8 cellular contexts compared by ENCODE assay signal in genomic region chr3:58167431-58168351, GRCh38. TPM values are rescaled to one million over a fixed set of nuclear protein-coding genes. Genes with fewer than 3 reads are reported as not detected.
DNase-seq lines count a peak whose midpoint lies in the region; ATAC-seq and TF ChIP-seq lines count a peak whose summit lies in the region.

No MANE protein-coding gene starts in this region.

- H3K36me3 Mint-ChIP-seq in CD14-positive monocyte, result peaks cover 67 to 78% of the 10 kb centered on the region in 2 donors
- H3K36me3 Mint-ChIP-seq in natural killer cell treated with Interleukin-12 subunit alpha and Interleukin-12 subunit beta and Interleukin-15 and Interleukin-18, amount 100 ng/mL, for 72 hours, result no peaks in the 10 kb centered on the region

- no peak overlapping the region for H3K27ac Mint-ChIP-seq in CD14-positive monocyte
- H3K27ac Mint-ChIP-seq in natural killer cell treated with Interleukin-12 subunit alpha and Interleukin-12 subunit beta and Interleukin-15 and Interleukin-18, amount 100 ng/mL, for 72 hours, result no peak overlapping the region

- H3K4me3 Mint-ChIP-seq in CD14-positive monocyte, result no peak overlapping the region
- H3K4me3 Mint-ChIP-seq in natural killer cell treated with Interleukin-12 subunit alpha and Interleukin-12 subunit beta and Interleukin-15 and Interleukin-18, amount 100 ng/mL, for 72 hours, result no peak overlapping the region

- peaks cover 0 to under 1% (median 0%) of the 10 kb centered on the region in 3 donors for H3K27me3 Mint-ChIP-seq in CD14-positive monocyte (ENCODE audit: low read depth in 3 of 3)
- no peaks in the 10 kb centered on the region for H3K27me3 Mint-ChIP-seq in natural killer cell treated with Interleukin-12 subunit alpha and Interleukin-12 subunit beta and Interleukin-15 and Interleukin-18, amount 100 ng/mL, for 72 hours

- peak; percentile 90 for TF ChIP-seq CTCF in CD14-positive monocyte (IDR thresholded peaks at IDR 0.05)

- ATAC-seq in GM19467 (IDR thresholded peaks at IDR 0.05; ENCODE audit: unreplicated experiment) (peak; percentile 59), esophagus mucosa (peak; percentile 83)
- peak; percentile 71 to 73 for ATAC-seq in natural killer cell treated with Interleukin-12 subunit alpha and Interleukin-12 subunit beta and Interleukin-15 and Interleukin-18, amount 100 ng/mL, for 72 hours

- intact Hi-C loops in CD14-positive monocyte (cut with micrococcal nuclease), result loop anchor here in 1 of 2 donors (10.0 kb wide), 1 partner anchor 153 kb away; no protein-coding TSS in a partner anchor

- DNase-seq in CD14-positive monocyte (ENCODE audit: low spot score) (no peak), NCI-H1048 (lab: John Stamatoyannopoulos, UW) (peak; percentile 8), superior temporal gyrus (ENCODE audit: extremely low spot score) (peak; percentile 77), NCI-H446 (lab: John Stamatoyannopoulos, UW) (no peak)
- DNase-seq in activated CD8-positive, alpha-beta memory T cell treated with anti-CD3 and anti-CD28 coated beads, Interleukin-2, amount 50 U/mL, for 48 hours, result peak; percentile 87
- DNase-seq in natural killer cell treated with Interleukin-12 subunit alpha and Interleukin-12 subunit beta and Interleukin-15 and Interleukin-18, amount 100 ng/mL, for 72 hours (ENCODE audit: low spot score), result no peak

- no peaks in the 10 kb centered on the region for H3K9me3 Mint-ChIP-seq in CD14-positive monocyte
- no peaks in the 10 kb centered on the region for H3K9me3 Mint-ChIP-seq in natural killer cell treated with Interleukin-12 subunit alpha and Interleukin-12 subunit beta and Interleukin-15 and Interleukin-18, amount 100 ng/mL, for 72 hours

- no peaks in the 10 kb centered on the region for H3K4me1 Mint-ChIP-seq in CD14-positive monocyte
- no peaks in the 10 kb centered on the region for H3K4me1 Mint-ChIP-seq in natural killer cell treated with Interleukin-12 subunit alpha and Interleukin-12 subunit beta and Interleukin-15 and Interleukin-18, amount 100 ng/mL, for 72 hours (ENCODE audit: low read depth in 2 of 2)

RNA-seq across cellular contexts. Expression of gene DNASE1L3, which starts 43.1 kb away (rescaled TPM):
- not detected for polyA plus RNA-seq in CD14-positive monocyte
- total RNA-seq in esophagus mucosa, result 2.7 TPM
- total RNA-seq in natural killer cell treated with Interleukin-12 subunit alpha and Interleukin-12 subunit beta and Interleukin-15 and Interleukin-18, amount 100 ng/mL, for 72 hours, result not detected

Comparison
In these comparisons a context has a peak if more than half of its experiments do, and no peak if none do; other contexts are left out.
1. DNase-seq: peak in NCI-H1048 (single experiment), activated CD8-positive, alpha-beta memory T cell treated with anti-CD3 and anti-CD28 coated beads, Interleukin-2, amount 50 U/mL, for 48 hours (single experiment) and superior temporal gyrus (single experiment); none in CD14-positive monocyte (single experiment), natural killer cell treated with Interleukin-12 subunit alpha and Interleukin-12 subunit beta and Interleukin-15 and Interleukin-18, amount 100 ng/mL, for 72 hours (single experiment) and NCI-H446 (0 of 2).
2. Peak in every context shown above with its lines, with median percentiles within 50 percentile points of each other: ATAC-seq.